ENCODE assay signal across 2 cellular contexts in genomic region chr14:74403619-74404417, GRCh38.
TF ChIP-seq lines count a peak whose summit lies in the region.

No MANE protein-coding gene starts in this region.

TF ChIP-seq in GM12891, 5 proteins besides CTCF, POLR2A, EP300 and RAD21:
- TF ChIP-seq PAX5 (IDR thresholded peaks at IDR 0.05; ENCODE audit: insufficient read depth, low read length, severe bottlenecking) = no peak
- TF ChIP-seq POU2F2 (IDR thresholded peaks at IDR 0.05; ENCODE audit: low read depth, low read length) = no peak
- no peak for TF ChIP-seq TAF1 (IDR thresholded peaks at IDR 0.05; ENCODE audit: low read depth, low read length)
- TF ChIP-seq SPI1 (IDR thresholded peaks at IDR 0.05; ENCODE audit: low read depth, low read length) = no peak
- no peak for TF ChIP-seq POLR2AphosphoS5 (IDR thresholded peaks at IDR 0.05; ENCODE audit: low read depth, low read length)

TF ChIP-seq in GM12878, 131 proteins besides CTCF, POLR2A, EP300 and RAD21:
- TF ChIP-seq BCL3 (IDR thresholded peaks at IDR 0.05; ENCODE audit: borderline replicate concordance, insufficient read depth, low read depth, low read length, poor library complexity, severe bottlenecking) (peak; percentile 22), DPF2 (IDR thresholded peaks at IDR 0.05) (no peak), RBBP5 (conservative IDR thresholded peaks at IDR 0.05) (no peak)
